Comparison of ENCODE assay signal across 13 cellular contexts in genomic region chr3:95721938-95722337, GRCh38.
DNase-seq lines count a peak whose midpoint lies in the region; ATAC-seq and TF ChIP-seq lines count a peak whose summit lies in the region.
"Had no signal": no experiment of that assay in that cellular context is flagged by ENCODE, and none has a peak within 500 bp of the region (broad histone marks: within the 10 kb centered on the region; RNA-seq: fewer than 3 reads in every experiment).

No MANE protein-coding gene starts in this region.

- H3K27ac Mint-ChIP-seq in CD8-positive, alpha-beta T cell = no peak overlapping the region
- H3K27ac Mint-ChIP-seq: activated naive CD8-positive, alpha-beta T cell treated with anti-CD3 and anti-CD28 coated beads, Interleukin-2, amount 50 U/mL, for 24 hours had no signal

- H3K9me3 ChIP-seq in CD8-positive, alpha-beta T cell (ENCODE audit: low read length) = no peaks in the 10 kb centered on the region
- no peaks in the 10 kb centered on the region for H3K9me3 ChIP-seq in tibial artery

- TF ChIP-seq CTCF in GM13977 (IDR thresholded peaks at IDR 0.05; ENCODE audit: extremely low read depth, insufficient read depth, missing control alignments) (no peak), tibial artery (IDR thresholded peaks at IDR 0.05) (no peak)
- TF ChIP-seq CTCF in CD8-positive, alpha-beta T cell (IDR thresholded peaks at IDR 0.05) = no peak

- H3K27me3 ChIP-seq in CD8-positive, alpha-beta T cell (ENCODE audit: insufficient read depth, low read length) = no peaks in the 10 kb centered on the region
- no peaks in the 10 kb centered on the region for H3K27me3 ChIP-seq in tibial artery

- H3K4me1 Mint-ChIP-seq in CD8-positive, alpha-beta T cell (ENCODE audit: low read depth) = no peaks in the 10 kb centered on the region
- H3K4me1 Mint-ChIP-seq: activated naive CD8-positive, alpha-beta T cell treated with anti-CD3 and anti-CD28 coated beads, Interleukin-2, amount 50 U/mL, for 24 hours had no signal

- CTCF ChIA-PET in CD8-positive, alpha-beta T cell (lab: Charles Lee) = no interaction called here

- POLR2A ChIA-PET in CD8-positive, alpha-beta T cell (lab: Charles Lee) = no interaction called here

- no peak for ATAC-seq in GM21576 (IDR thresholded peaks at IDR 0.05; ENCODE audit: unreplicated experiment)
- ATAC-seq in CD8-positive, alpha-beta T cell = no peak
- ATAC-seq: activated naive CD8-positive, alpha-beta T cell treated with anti-CD3 and anti-CD28 coated beads, Interleukin-2, amount 50 U/mL, for 24 hours; esophagus mucosa had no signal

- no peak overlapping the region for H3K4me3 Mint-ChIP-seq in CD8-positive, alpha-beta T cell
- H3K4me3 Mint-ChIP-seq: activated naive CD8-positive, alpha-beta T cell treated with anti-CD3 and anti-CD28 coated beads, Interleukin-2, amount 50 U/mL, for 24 hours had no signal

- in situ Hi-C loops in GM13977 (cut with MboI; ENCODE audit: low pct_unique_long_range_greater_than_20kb, low sequenced_read_pairs, unreplicated experiment) = no loop called here

- H3K36me3 Mint-ChIP-seq in CD8-positive, alpha-beta T cell = no peaks in the 10 kb centered on the region

- H3K27me3 Mint-ChIP-seq in CD8-positive, alpha-beta T cell (ENCODE audit: low read depth) = no peaks in the 10 kb centered on the region
- H3K27me3 Mint-ChIP-seq: activated naive CD8-positive, alpha-beta T cell treated with anti-CD3 and anti-CD28 coated beads, Interleukin-2, amount 50 U/mL, for 24 hours had no signal

- H3K36me3 ChIP-seq in CD8-positive, alpha-beta T cell (ENCODE audit: insufficient read depth, low read length) = no peaks in the 10 kb centered on the region
- H3K36me3 ChIP-seq in tibial artery = no peaks in the 10 kb centered on the region

- no peaks in the 10 kb centered on the region for H3K4me1 ChIP-seq in CD8-positive, alpha-beta T cell (ENCODE audit: insufficient read depth, low read length)
- H3K4me1 ChIP-seq in tibial artery = no peaks in the 10 kb centered on the region

- DNase-seq in GM13977 (ENCODE audit: low spot score) (peak; percentile 6), HCEC 1CT (peak; percentile 17), HT1080 (ENCODE audit: low read depth) (peak; percentile 72), glomerular visceral epithelial cell (ENCODE audit: extremely low spot score) (peak; percentile 9), NCI-H1105 (lab: John Stamatoyannopoulos, UW) (no peak), tibial artery (no peak)
- DNase-seq in CD8-positive, alpha-beta T cell = no peak
- DNase-seq: activated naive CD8-positive, alpha-beta T cell treated with anti-CD3 and anti-CD28 coated beads, Interleukin-2, amount 50 U/mL, for 24 hours; DMS 273 treated with DMSO at 0.1 percent for 48 hours; NCI-H69; stimulated activated naive CD4-positive, alpha-beta T cell had no signal

- intact Hi-C loops in CD8-positive, alpha-beta T cell (cut with DNase I, micrococcal nuclease) = no loop called here
- intact Hi-C loops in tibial artery (cut with DNase I; ENCODE audit: low total_unique reads) = no loop called here

- H3K4me3 ChIP-seq in CD8-positive, alpha-beta T cell (ENCODE audit: low read depth, low read length) = no peak overlapping the region
- H3K4me3 ChIP-seq in tibial artery = no peak overlapping the region

- H3K9me3 Mint-ChIP-seq in CD8-positive, alpha-beta T cell = peaks cover 2% of the 10 kb centered on the region
- H3K9me3 Mint-ChIP-seq: activated naive CD8-positive, alpha-beta T cell treated with anti-CD3 and anti-CD28 coated beads, Interleukin-2, amount 50 U/mL, for 24 hours had no signal

- no peak overlapping the region for H3K27ac ChIP-seq in CD8-positive, alpha-beta T cell (ENCODE audit: low read depth, low read length)
- no peak overlapping the region for H3K27ac ChIP-seq in tibial artery

Comparison
In these comparisons a context has a peak if more than half of its experiments do, and no peak if none do; other contexts are left out.
1. DNase-seq: peak in GM13977 (single experiment), HCEC 1CT (single experiment), HT1080 (single experiment) and glomerular visceral epithelial cell (single experiment); none in NCI-H1105 (single experiment), CD8-positive, alpha-beta T cell (0 of 7) and tibial artery (0 of 2).